9 cellular contexts compared by ENCODE assay signal in the genomic region with DNA sequence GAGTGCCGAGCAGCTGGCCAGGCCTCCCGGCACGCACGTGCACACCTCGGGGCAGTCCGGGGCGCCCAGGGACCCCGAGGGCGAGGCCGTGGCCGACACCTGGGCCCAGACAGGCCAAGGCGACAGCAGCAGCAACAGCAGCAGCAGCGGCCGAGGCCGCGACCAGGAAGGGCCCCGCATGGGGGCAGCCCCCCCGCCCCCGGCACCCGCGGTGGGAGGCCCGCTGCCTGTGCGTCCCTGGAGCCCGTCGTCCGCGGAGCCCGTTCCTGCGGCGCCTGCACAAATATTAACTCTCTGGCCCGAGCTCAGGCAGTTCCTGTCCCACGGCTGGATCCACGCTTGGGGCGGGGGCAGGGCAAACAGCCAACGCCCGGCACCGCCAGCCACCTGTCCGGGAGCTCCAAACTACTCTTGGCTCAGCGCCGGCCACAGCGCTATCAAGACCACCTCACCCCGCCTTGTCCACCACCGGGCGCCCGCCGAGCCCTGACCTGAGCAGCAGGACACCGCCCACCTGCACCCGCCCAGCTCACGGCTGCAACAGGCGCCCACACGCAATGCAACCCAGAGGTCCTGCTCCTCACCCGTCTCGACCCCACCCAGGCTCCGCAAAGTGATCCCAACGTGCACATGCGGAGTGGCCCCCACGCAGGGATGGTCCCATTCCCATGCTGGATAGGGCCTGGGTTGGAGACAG. TPM values are rescaled to one million over a fixed set of nuclear protein-coding genes. Genes with fewer than 3 reads are reported as not detected.
A peak's percentile ranks its signal among the peaks of the same experiment; 100 is the strongest.
DNase-seq lines count a peak whose midpoint lies in the region; ATAC-seq, FAIRE-seq and TF ChIP-seq lines count a peak whose summit lies in the region.
"Had no signal": no experiment of that assay in that cellular context is flagged by ENCODE, and none has a peak within 500 bp of the region (broad histone marks: within the 10 kb centered on the region; RNA-seq: fewer than 3 reads in every experiment).

A gene with protein sequence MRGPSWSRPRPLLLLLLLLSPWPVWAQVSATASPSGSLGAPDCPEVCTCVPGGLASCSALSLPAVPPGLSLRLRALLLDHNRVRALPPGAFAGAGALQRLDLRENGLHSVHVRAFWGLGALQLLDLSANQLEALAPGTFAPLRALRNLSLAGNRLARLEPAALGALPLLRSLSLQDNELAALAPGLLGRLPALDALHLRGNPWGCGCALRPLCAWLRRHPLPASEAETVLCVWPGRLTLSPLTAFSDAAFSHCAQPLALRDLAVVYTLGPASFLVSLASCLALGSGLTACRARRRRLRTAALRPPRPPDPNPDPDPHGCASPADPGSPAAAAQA (minus strand): TSS at position 288 of the 697 bp plus-strand sequence. CDS start 108 bp downstream, at position 180.

- no peak for TF ChIP-seq CTCF in 22Rv1 (IDR thresholded peaks at IDR 0.05)
- no peak for TF ChIP-seq CTCF in HEK293 (tag by site-specific recombination; IDR thresholded peaks at IDR 0.05)
- TF ChIP-seq CTCF in bronchial epithelial cell (IDR thresholded peaks at IDR 0.05; ENCODE audit: insufficient read depth, low read length, severe bottlenecking) = no peak

- no peak for DNase-seq in bronchial epithelial cell (ENCODE audit: low read depth)
- DNase-seq in NCI-H524 (lab: John Stamatoyannopoulos, UW) = no peak
- DNase-seq: HCEC 1CT had no signal

- H3K27me3 ChIP-seq in bronchial epithelial cell (ENCODE audit: control insufficient read depth, insufficient read depth, low read length) = peaks cover 28% of the 10 kb centered on the region
- H3K27me3 ChIP-seq in mucosa of rectum (ENCODE audit: control insufficient read depth in 2 of 2, insufficient read depth in 2 of 2, low read length in 2 of 2) = peaks cover 24 to 25% of the 10 kb centered on the region in 2 donors

- POLR2A ChIA-PET in HEK293 (lab: Yijun Ruan, JAX) = interaction anchor here (1.1 to 7.4 kb wide), 8 partner anchors 9 to 71 kb away, joined by 3 to 53 read pairs (median 10); a partner anchor contains a TSS

- H3K27ac ChIP-seq in 22Rv1 = peak within 1 kb of the TSS; percentile 98
- H3K27ac ChIP-seq in HEK293 (ENCODE audit: extremely low read depth, low read depth, low read length) = no peak within 1 kb of the TSS; the same call in 1 of the 2 replicates
- peak within 1 kb of the TSS in 1 of 2 donors; percentile 32 for H3K27ac ChIP-seq in mucosa of rectum (ENCODE audit: low read depth in 2 of 2, low read length in 2 of 2)

- no peak for FAIRE-seq in bronchial epithelial cell (lab: Jason Lieb, UNC)

- H3K36me3 ChIP-seq in HEK293 (ENCODE audit: control insufficient read depth in 2 of 2, insufficient read depth in 1 of 2, low read length in 2 of 2) (peaks cover 0 to 3% of the 10 kb centered on the region in 2 experiments; a peak in 1 of 3 replicates), bronchial epithelial cell (ENCODE audit: control insufficient read depth, insufficient read depth, low read length) (no peaks in the 10 kb centered on the region), mucosa of rectum (ENCODE audit: control insufficient read depth in 2 of 2, insufficient read depth in 2 of 2, low read length in 2 of 2) (no peaks in the 10 kb centered on the region)

- H3K9me3 ChIP-seq in HEK293 (ENCODE audit: control insufficient read depth, insufficient read depth, low read depth, low read length) (no peaks in the 10 kb centered on the region), mucosa of rectum (ENCODE audit: control insufficient read depth in 2 of 2, low read length in 2 of 2) (no peaks in the 10 kb centered on the region)

- ATAC-seq in HG02588 (IDR thresholded peaks at IDR 0.05; ENCODE audit: unreplicated experiment) (no peak), HG03442 (IDR thresholded peaks at IDR 0.05; ENCODE audit: unreplicated experiment) (no peak), GM21619 (IDR thresholded peaks at IDR 0.05; ENCODE audit: unreplicated experiment) (no peak)

- CTCF ChIA-PET in HEK293 (lab: Yijun Ruan, JAX) = interaction anchor here (0.5 to 1.8 kb wide), 7 partner anchors 40 to 100 kb away, joined by 3 to 7 read pairs (median 4); a partner anchor contains a TSS

- peak within 1 kb of the TSS in 1 of 2 donors; percentile 38 for H3K9ac ChIP-seq in mucosa of rectum (ENCODE audit: low read depth in 1 of 2, low read length in 2 of 2)

- no peaks in the 10 kb centered on the region; the same call in 1 of the 2 replicates for H3K4me1 ChIP-seq in HEK293 (ENCODE audit: control insufficient read depth, insufficient read depth, low read length)
- H3K4me1 ChIP-seq in mucosa of rectum (ENCODE audit: control insufficient read depth in 2 of 2, insufficient read depth in 2 of 2, low read length in 2 of 2) = peaks cover 23 to 34% of the 10 kb centered on the region in 2 donors

- H3K4me3 ChIP-seq in HEK293 (ENCODE audit: low read depth, low read length) (peak within 1 kb of the TSS; percentile 40), bronchial epithelial cell (ENCODE audit: low read depth, low read length) (peak within 1 kb of the TSS; percentile 24), mucosa of rectum (ENCODE audit: low read length in 2 of 2) (peak within 1 kb of the TSS; percentile 50 to 62)

TF ChIP-seq in HEK293, 187 proteins besides CTCF, POLR2A, EP300 and RAD21 (continues in another document):
- peak; percentile 58; the same call in 1 of the 2 replicates for TF ChIP-seq GLIS2 (tag by site-specific recombination; IDR thresholded peaks at IDR 0.05)
- TF ChIP-seq, protein P1, sequence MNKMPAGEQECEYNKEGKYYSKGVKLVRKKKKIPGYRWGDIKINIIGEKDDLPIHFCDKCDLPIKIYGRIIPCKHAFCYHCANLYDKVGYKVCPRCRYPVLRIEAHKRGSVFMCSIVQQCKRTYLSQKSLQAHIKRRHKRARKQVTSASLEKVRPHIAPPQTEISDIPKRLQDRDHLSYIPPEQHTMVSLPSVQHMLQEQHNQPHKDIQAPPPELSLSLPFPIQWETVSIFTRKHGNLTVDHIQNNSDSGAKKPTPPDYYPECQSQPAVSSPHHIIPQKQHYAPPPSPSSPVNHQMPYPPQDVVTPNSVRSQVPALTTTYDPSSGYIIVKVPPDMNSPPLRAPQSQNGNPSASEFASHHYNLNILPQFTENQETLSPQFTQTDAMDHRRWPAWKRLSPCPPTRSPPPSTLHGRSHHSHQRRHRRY (tag by site-specific recombination; IDR thresholded peaks at IDR 0.05) = no peak
- no peak for TF ChIP-seq ZNF114 (tag by site-specific recombination; IDR thresholded peaks at IDR 0.05)
- no peak for TF ChIP-seq GLI4 (tag by site-specific recombination; IDR thresholded peaks at IDR 0.05)
- no peak for TF ChIP-seq MZF1 (tag by site-specific recombination; IDR thresholded peaks at IDR 0.05; ENCODE audit: borderline replicate concordance)
- TF ChIP-seq ZNF596 (tag by site-specific recombination; IDR thresholded peaks at IDR 0.05) = 0 out of 2 replicates have a peak, but pooled peaks have one; percentile 11
- no peak for TF ChIP-seq OSR2 (tag by site-specific recombination; IDR thresholded peaks at IDR 0.05)
- TF ChIP-seq, protein P2, sequence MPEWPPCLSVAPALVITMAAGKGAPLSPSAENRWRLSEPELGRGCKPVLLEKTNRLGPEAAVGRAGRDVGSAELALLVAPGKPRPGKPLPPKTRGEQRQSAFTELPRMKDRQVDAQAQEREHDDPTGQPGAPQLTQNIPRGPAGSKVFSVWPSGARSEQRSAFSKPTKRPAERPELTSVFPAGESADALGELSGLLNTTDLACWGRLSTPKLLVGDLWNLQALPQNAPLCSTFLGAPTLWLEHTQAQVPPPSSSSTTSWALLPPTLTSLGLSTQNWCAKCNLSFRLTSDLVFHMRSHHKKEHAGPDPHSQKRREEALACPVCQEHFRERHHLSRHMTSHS (tag by site-specific recombination; IDR thresholded peaks at IDR 0.05) = no peak
- TF ChIP-seq ZNF521 (tag by site-specific recombination; IDR thresholded peaks at IDR 0.05) = no peak
- no peak for TF ChIP-seq GFI1B (tag by site-specific recombination; IDR thresholded peaks at IDR 0.05)
- TF ChIP-seq ZSCAN30 (tag by site-specific recombination; IDR thresholded peaks at IDR 0.05) = no peak
- TF ChIP-seq, protein P3, sequence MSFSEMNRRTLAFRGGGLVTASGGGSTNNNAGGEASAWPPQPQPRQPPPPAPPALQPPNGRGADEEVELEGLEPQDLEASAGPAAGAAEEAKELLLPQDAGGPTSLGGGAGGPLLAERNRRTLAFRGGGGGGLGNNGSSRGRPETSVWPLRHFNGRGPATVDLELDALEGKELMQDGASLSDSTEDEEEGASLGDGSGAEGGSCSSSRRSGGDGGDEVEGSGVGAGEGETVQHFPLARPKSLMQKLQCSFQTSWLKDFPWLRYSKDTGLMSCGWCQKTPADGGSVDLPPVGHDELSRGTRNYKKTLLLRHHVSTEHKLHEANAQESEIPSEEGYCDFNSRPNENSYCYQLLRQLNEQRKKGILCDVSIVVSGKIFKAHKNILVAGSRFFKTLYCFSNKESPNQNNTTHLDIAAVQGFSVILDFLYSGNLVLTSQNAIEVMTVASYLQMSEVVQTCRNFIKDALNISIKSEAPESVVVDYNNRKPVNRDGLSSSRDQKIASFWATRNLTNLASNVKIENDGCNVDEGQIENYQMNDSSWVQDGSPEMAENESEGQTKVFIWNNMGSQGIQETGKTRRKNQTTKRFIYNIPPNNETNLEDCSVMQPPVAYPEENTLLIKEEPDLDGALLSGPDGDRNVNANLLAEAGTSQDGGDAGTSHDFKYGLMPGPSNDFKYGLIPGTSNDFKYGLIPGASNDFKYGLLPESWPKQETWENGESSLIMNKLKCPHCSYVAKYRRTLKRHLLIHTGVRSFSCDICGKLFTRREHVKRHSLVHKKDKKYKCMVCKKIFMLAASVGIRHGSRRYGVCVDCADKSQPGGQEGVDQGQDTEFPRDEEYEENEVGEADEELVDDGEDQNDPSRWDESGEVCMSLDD (tag by site-specific recombination; IDR thresholded peaks at IDR 0.05) = no peak
- peak; percentile 64 for TF ChIP-seq ZNF335 (tag by site-specific recombination; conservative IDR thresholded peaks at IDR 0.05)
- no peak for TF ChIP-seq ZNF747 (tag by site-specific recombination; IDR thresholded peaks at IDR 0.05)
- TF ChIP-seq ZBTB21 (tag by site-specific recombination; IDR thresholded peaks at IDR 0.05) = no peak
- no peak for TF ChIP-seq ZBTB20 (tag by site-specific recombination; IDR thresholded peaks at IDR 0.05)
- TF ChIP-seq ZNF600 (tag by site-specific recombination; IDR thresholded peaks at IDR 0.05) = peak; percentile 11; the same call in 1 of the 2 replicates
- TF ChIP-seq ZNF112 (tag by site-specific recombination; IDR thresholded peaks at IDR 0.05) = no peak
- TF ChIP-seq ZNF324 (tag by site-specific recombination; IDR thresholded peaks at IDR 0.05) = no peak
- no peak for TF ChIP-seq ZNF571 (tag by site-specific recombination; IDR thresholded peaks at IDR 0.05)
- 0 out of 2 replicates have a peak, but pooled peaks have one; percentile 43 for TF ChIP-seq KLF7 (tag by site-specific recombination; IDR thresholded peaks at IDR 0.05; ENCODE audit: borderline replicate concordance)
- TF ChIP-seq ZNF843 (tag by site-specific recombination; IDR thresholded peaks at IDR 0.05) = no peak
- no peak; the same call in 1 of the 2 replicates for TF ChIP-seq ZXDB (tag by site-specific recombination; IDR thresholded peaks at IDR 0.05)
- TF ChIP-seq ZNF423 (tag by site-specific recombination; IDR thresholded peaks at IDR 0.05) = no peak

RNA-seq across cellular contexts. Expression of the gene that starts here (rescaled TPM):
- total RNA-seq in bronchial epithelial cell = 0.26 and 2.0 TPM in 2 replicates
